ENCODE assay signal across 24 cellular contexts in the genomic region with DNA sequence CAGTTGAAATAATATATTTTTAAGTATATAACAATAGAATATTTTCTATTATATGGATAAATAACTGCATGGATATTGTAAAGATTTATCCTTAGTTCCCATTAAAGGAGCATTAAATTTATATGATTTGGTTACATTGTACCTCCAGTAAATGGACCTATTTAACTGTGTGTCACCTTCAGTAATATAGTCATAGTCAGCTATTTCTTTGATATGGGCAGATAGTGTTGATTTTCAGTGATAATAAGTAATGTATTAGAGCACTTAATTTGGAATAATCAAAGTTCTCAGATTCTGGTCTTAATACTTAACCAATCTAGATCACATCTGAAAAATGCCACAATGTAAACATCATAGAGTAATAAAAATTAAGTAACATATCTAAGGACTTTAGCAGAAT.
DNase-seq lines count a peak whose midpoint lies in the region; ATAC-seq, FAIRE-seq and TF ChIP-seq lines count a peak whose summit lies in the region.
"Had no signal": no experiment of that assay in that cellular context is flagged by ENCODE, and none has a peak within 500 bp of the region (broad histone marks: within the 10 kb centered on the region; RNA-seq: fewer than 3 reads in every experiment).

No MANE protein-coding gene starts in this region.

- TF ChIP-seq EP300 in HepG2 (IDR thresholded peaks at IDR 0.05; ENCODE audit: low read depth in 2 of 2, low read length in 2 of 2) (no peak), HepG2 (CRISPR knock-in tag; IDR thresholded peaks at IDR 0.05; ENCODE audit: borderline replicate concordance) (no peak), K562 (IDR thresholded peaks at IDR 0.05; ENCODE audit: low read length) (no peak)

- no peaks in the 10 kb centered on the region for H3K9me3 ChIP-seq in HepG2 (ENCODE audit: low read length)
- H3K9me3 ChIP-seq in right lobe of liver = no peaks in the 10 kb centered on the region
- H3K9me3 ChIP-seq in K562 (replicated peaks; ENCODE audit: control insufficient read depth, insufficient read depth, low read depth, low read length) = no peaks in the 10 kb centered on the region; the same call in 1 of the 2 replicates
- H3K9me3 ChIP-seq in pancreas = no peaks in the 10 kb centered on the region
- H3K9me3 ChIP-seq in colonic mucosa = no peaks in the 10 kb centered on the region
- H3K9me3 ChIP-seq: BE2C, BLaER1 had no signal

- no peaks in the 10 kb centered on the region for H3K27me3 ChIP-seq in HepG2 (ENCODE audit: control insufficient read depth in 1 of 2, insufficient read depth in 2 of 2, low read length in 2 of 2)
- H3K27me3 ChIP-seq in right lobe of liver = no peaks in the 10 kb centered on the region
- no peaks in the 10 kb centered on the region for H3K27me3 ChIP-seq in K562 (ENCODE audit: control insufficient read depth in 2 of 2, insufficient read depth in 2 of 2, low read length in 2 of 2)
- H3K27me3 ChIP-seq in pancreas = no peaks in the 10 kb centered on the region
- no peaks in the 10 kb centered on the region for H3K27me3 ChIP-seq in colonic mucosa
- H3K27me3 ChIP-seq: BE2C, BLaER1 had no signal

- BruUV-seq in HepG2 (replicated peaks; lab: Mats Ljungman, UMichigan) = no TSS peak
- no TSS peak for BruUV-seq in K562 (replicated peaks; lab: Mats Ljungman, UMichigan)

- DNase-seq in HepG2 (ENCODE audit: low spot score) (no peak), right lobe of liver (no peak), K562 (ENCODE audit: extremely low read depth in 1 of 4, low spot score in 3 of 4) (no peak), pancreas (no peak), colonic mucosa (no peak)
- DNase-seq: ACHN; BE2C; C1 segment of cervical spinal cord; CD4-positive, alpha-beta memory T cell; CD4-positive, CD25-positive, alpha-beta regulatory T cell; CD8-positive, alpha-beta memory T cell; COR-L47; DMS 273 treated with DMSO at 0.1 percent for 48 hours; DMS153; DMS53; DMS79; DND-41; EL; GDM1 had no signal

- H3K4me2 ChIP-seq in HepG2 (ENCODE audit: low read depth, low read length) (no peak overlapping the region), K562 (ENCODE audit: insufficient read depth, low read length) (no peak overlapping the region)
- H3K4me2 ChIP-seq: BLaER1 had no signal

- TF ChIP-seq CTCF in HepG2 (CRISPR knock-in tag; IDR thresholded peaks at IDR 0.05) = no peak
- no peak for TF ChIP-seq CTCF in right lobe of liver (IDR thresholded peaks at IDR 0.05)
- TF ChIP-seq CTCF in K562 (IDR thresholded peaks at IDR 0.05 in 2 of 3, conservative IDR thresholded peaks at IDR 0.05 in 1 of 3; ENCODE audit: insufficient read depth in 2 of 3, low read depth in 1 of 3, low read length in 3 of 3) = no peak
- TF ChIP-seq CTCF in pancreas (IDR thresholded peaks at IDR 0.05) = no peak
- no peak for TF ChIP-seq CTCF in colonic mucosa (IDR thresholded peaks at IDR 0.05)

- FAIRE-seq in HepG2 (lab: Jason Lieb, UNC) = no peak
- FAIRE-seq in K562 (lab: Jason Lieb, UNC) = no peak
- FAIRE-seq in pancreas (lab: Jason Lieb, UNC) = peak; percentile 9
- FAIRE-seq: GM12878, GM12892 had no signal

- intact Hi-C loops in HepG2 (cut with micrococcal nuclease; ENCODE audit: unreplicated experiment) (no loop called here), right lobe of liver (cut with DNase I) (no loop called here), K562 (cut with micrococcal nuclease) (no loop called here), pancreas (cut with DNase I) (no loop called here), colonic mucosa (cut with DNase I) (no loop called here)

- H3K36me3 ChIP-seq in HepG2 (replicated peaks in 1 of 2; ENCODE audit: control insufficient read depth in 1 of 2, insufficient read depth in 2 of 2, low read length in 2 of 2) = no peaks in the 10 kb centered on the region
- no peaks in the 10 kb centered on the region for H3K36me3 ChIP-seq in right lobe of liver
- H3K36me3 ChIP-seq in K562 (ENCODE audit: control insufficient read depth, insufficient read depth, low read length) = no peaks in the 10 kb centered on the region
- H3K36me3 ChIP-seq in pancreas = no peaks in the 10 kb centered on the region
- no peaks in the 10 kb centered on the region for H3K36me3 ChIP-seq in colonic mucosa
- H3K36me3 ChIP-seq: BE2C, BLaER1 had no signal

- no peaks in the 10 kb centered on the region for H3K79me2 ChIP-seq in HepG2 (ENCODE audit: insufficient read depth, low read length)
- no peaks in the 10 kb centered on the region for H3K79me2 ChIP-seq in K562 (ENCODE audit: control insufficient read depth, insufficient read depth, low read length)

- no peaks in the 10 kb centered on the region for H4K20me1 ChIP-seq in HepG2 (ENCODE audit: insufficient read depth, low read length)
- no peaks in the 10 kb centered on the region for H4K20me1 ChIP-seq in K562 (replicated peaks; ENCODE audit: control insufficient read depth, insufficient read depth, low read length)
- H4K20me1 ChIP-seq: BLaER1 had no signal

- TF ChIP-seq POLR2A in HepG2 (IDR thresholded peaks at IDR 0.05; ENCODE audit: insufficient read depth in 1 of 2, low read depth in 2 of 2, low read length in 2 of 2) (no peak), right lobe of liver (IDR thresholded peaks at IDR 0.05) (no peak), K562 (conservative IDR thresholded peaks at IDR 0.05) (no peak)

- no peak for ATAC-seq in HepG2
- no peak for ATAC-seq in right lobe of liver
- no peak for ATAC-seq in K562
- no peak for ATAC-seq in pancreas
- no peak for ATAC-seq in GM18868 (IDR thresholded peaks at IDR 0.05; ENCODE audit: unreplicated experiment)
- ATAC-seq: GM12878 had no signal

- in situ Hi-C loops in HepG2 (cut with HindIII; ENCODE audit: extremely low pct_ligation_motif_present, low pct_unique_long_range_greater_than_20kb) = no loop called here
- in situ Hi-C loops in K562 (cut with MboI) = no loop called here

- POLR2A ChIA-PET in HepG2 (lab: Yijun Ruan, JAX) (no interaction called here), K562 (lab: Yijun Ruan, JAX) (no interaction called here)

- H3K4me3 ChIP-seq in HepG2 (replicated peaks in 1 of 3; ENCODE audit: insufficient read depth in 1 of 3, low read depth in 2 of 3, low read length in 3 of 3) (no peak overlapping the region), right lobe of liver (no peak overlapping the region), K562 (no peak overlapping the region), pancreas (no peak overlapping the region), colonic mucosa (no peak overlapping the region)
- H3K4me3 ChIP-seq: BLaER1, GM12878 had no signal

- TF ChIP-seq RAD21 in HepG2 (CRISPR knock-in tag; IDR thresholded peaks at IDR 0.05) = no peak
- no peak for TF ChIP-seq RAD21 in K562 (CRISPR knock-in tag; conservative IDR thresholded peaks at IDR 0.05 in 1 of 2, IDR thresholded peaks at IDR 0.05 in 1 of 2)

- H3K9ac ChIP-seq in HepG2 (ENCODE audit: insufficient read depth, low read depth, low read length) = no peak overlapping the region
- H3K9ac ChIP-seq in K562 (ENCODE audit: insufficient read depth in 1 of 2, low read depth in 2 of 2, low read length in 2 of 2) = no peak overlapping the region
- H3K9ac ChIP-seq in colonic mucosa (ENCODE audit: low read depth in 2 of 2, low read length in 2 of 2) = no peak overlapping the region
- H3K9ac ChIP-seq: BLaER1 had no signal

- H3K9me1 ChIP-seq in K562 (ENCODE audit: control insufficient read depth, insufficient read depth, low read length) = no peaks in the 10 kb centered on the region

- CTCF ChIA-PET in HepG2 (lab: Yijun Ruan, JAX; ENCODE audit: low intra/inter-chr PET ratio, low total read pairs) = no interaction called here
- CTCF ChIA-PET in K562 (lab: Yijun Ruan, JAX; ENCODE audit: low intra/inter-chr PET ratio) = no interaction called here

- no peaks in the 10 kb centered on the region for H3K4me1 ChIP-seq in HepG2 (ENCODE audit: insufficient read depth, low read length)
- no peaks in the 10 kb centered on the region for H3K4me1 ChIP-seq in right lobe of liver
- no peaks in the 10 kb centered on the region for H3K4me1 ChIP-seq in K562 (replicated peaks in 1 of 2; ENCODE audit: control insufficient read depth in 2 of 2, insufficient read depth in 2 of 2, low read length in 2 of 2)
- no peaks in the 10 kb centered on the region for H3K4me1 ChIP-seq in pancreas
- no peaks in the 10 kb centered on the region for H3K4me1 ChIP-seq in colonic mucosa
- H3K4me1 ChIP-seq: BE2C, BLaER1 had no signal

- H3K27ac ChIP-seq in HepG2 (ENCODE audit: extremely low read length, insufficient read depth, low read length) (no peak overlapping the region), right lobe of liver (no peak overlapping the region), K562 (ENCODE audit: extremely low read depth, low read depth, low read length) (no peak overlapping the region), pancreas (no peak overlapping the region), colonic mucosa (no peak overlapping the region)
- H3K27ac ChIP-seq: 22Rv1, BLaER1 had no signal

- no peak overlapping the region for H2AFZ ChIP-seq in HepG2 (ENCODE audit: low read length)
- H2AFZ ChIP-seq in K562 (ENCODE audit: low read depth, low read length) = no peak overlapping the region

TF ChIP-seq in HepG2, 621 proteins besides CTCF, POLR2A, EP300 and RAD21:
- TF ChIP-seq RFX5 (IDR thresholded peaks at IDR 0.05; ENCODE audit: low read depth, low read length) = no peak
- TF ChIP-seq MAFK (conservative IDR thresholded peaks at IDR 0.05 in 1 of 2, IDR thresholded peaks at IDR 0.05 in 1 of 2; ENCODE audit: low read length in 2 of 2) = peak; percentile 28 to 51; a peak in 3 of 4 replicates

TF ChIP-seq in K562, 482 proteins besides CTCF, POLR2A, EP300 and RAD21:
- TF ChIP-seq, protein P1, sequence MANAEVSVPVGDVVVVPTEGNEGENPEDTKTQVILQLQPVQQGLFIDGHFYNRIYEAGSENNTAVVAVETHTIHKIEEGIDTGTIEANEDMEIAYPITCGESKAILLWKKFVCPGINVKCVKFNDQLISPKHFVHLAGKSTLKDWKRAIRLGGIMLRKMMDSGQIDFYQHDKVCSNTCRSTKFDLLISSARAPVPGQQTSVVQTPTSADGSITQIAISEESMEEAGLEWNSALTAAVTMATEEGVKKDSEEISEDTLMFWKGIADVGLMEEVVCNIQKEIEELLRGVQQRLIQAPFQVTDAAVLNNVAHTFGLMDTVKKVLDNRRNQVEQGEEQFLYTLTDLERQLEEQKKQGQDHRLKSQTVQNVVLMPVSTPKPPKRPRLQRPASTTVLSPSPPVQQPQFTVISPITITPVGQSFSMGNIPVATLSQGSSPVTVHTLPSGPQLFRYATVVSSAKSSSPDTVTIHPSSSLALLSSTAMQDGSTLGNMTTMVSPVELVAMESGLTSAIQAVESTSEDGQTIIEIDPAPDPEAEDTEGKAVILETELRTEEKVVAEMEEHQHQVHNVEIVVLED (CRISPR knock-in tag; IDR thresholded peaks at IDR 0.05) = no peak
- TF ChIP-seq ZNF316 (IDR thresholded peaks at IDR 0.05) = peak; percentile 25; the same call in 1 of the 2 replicates
- TF ChIP-seq L3MBTL2 (IDR thresholded peaks at IDR 0.05) = no peak
- TF ChIP-seq NCOR1 (IDR thresholded peaks at IDR 0.05) = no peak
